In genomic region chr18:74734013-74734444, GRCh38 we compare ENCODE assay signal across 1 cellular context.
TF ChIP-seq lines count a peak whose summit lies in the region.

No MANE protein-coding gene starts in this region.

TF ChIP-seq in HepG2, 621 proteins besides CTCF, POLR2A, EP300 and RAD21 (continued from another document and continues in another):
- TF ChIP-seq ZNF609 (CRISPR knock-in tag; IDR thresholded peaks at IDR 0.05; ENCODE audit: borderline replicate concordance) = peak; percentile 53
- no peak for TF ChIP-seq ZNF546 (CRISPR knock-in tag; conservative IDR thresholded peaks at IDR 0.05)
- no peak for TF ChIP-seq ZSCAN12 (CRISPR knock-in tag; IDR thresholded peaks at IDR 0.05)
- TF ChIP-seq ZNF451 (CRISPR knock-in tag; IDR thresholded peaks at IDR 0.05) = no peak
- 0 out of 2 replicates have a peak, but pooled peaks have one; percentile 3 for TF ChIP-seq NR2F2 (IDR thresholded peaks at IDR 0.05; ENCODE audit: borderline replicate concordance, low read depth)
- TF ChIP-seq ZNF350 (CRISPR knock-in tag; IDR thresholded peaks at IDR 0.05; ENCODE audit: borderline replicate concordance, low read depth) = no peak
- 0 out of 2 replicates have a peak, but pooled peaks have one; percentile 36 for TF ChIP-seq HDAC1 (CRISPR knock-in tag; IDR thresholded peaks at IDR 0.05)
- peak; percentile 60; the same call in 1 of the 2 replicates for TF ChIP-seq MEF2D (CRISPR knock-in tag; IDR thresholded peaks at IDR 0.05)
- TF ChIP-seq KDM5A (IDR thresholded peaks at IDR 0.05; ENCODE audit: borderline replicate concordance, low read length) = peak; percentile 32; the same call in 1 of the 2 replicates
- TF ChIP-seq NR3C1 (CRISPR knock-in tag; IDR thresholded peaks at IDR 0.05) = no peak
- TF ChIP-seq ZNF605 (CRISPR knock-in tag; IDR thresholded peaks at IDR 0.05) = no peak
- peak; percentile 64; the same call in 1 of the 2 replicates for TF ChIP-seq ZNF710 (CRISPR knock-in tag; IDR thresholded peaks at IDR 0.05; ENCODE audit: borderline replicate concordance)
- 0 out of 2 replicates have a peak, but pooled peaks have one; percentile 42 for TF ChIP-seq HOXA9 (CRISPR knock-in tag; IDR thresholded peaks at IDR 0.05; ENCODE audit: borderline replicate concordance)
- TF ChIP-seq ELF1 (CRISPR knock-in tag; IDR thresholded peaks at IDR 0.05) = 0 out of 2 replicates have a peak, but pooled peaks have one; percentile 32
- no peak for TF ChIP-seq ZNF121 (CRISPR knock-in tag; IDR thresholded peaks at IDR 0.05)
- no peak for TF ChIP-seq ZNF768 (CRISPR knock-in tag; IDR thresholded peaks at IDR 0.05)
- no peak for TF ChIP-seq ZFP91 (CRISPR knock-in tag; IDR thresholded peaks at IDR 0.05; ENCODE audit: borderline replicate concordance)
- no peak for TF ChIP-seq ZNF547 (CRISPR knock-in tag; IDR thresholded peaks at IDR 0.05)
- TF ChIP-seq KAT8 (CRISPR knock-in tag; IDR thresholded peaks at IDR 0.05) = peak; percentile 30; the same call in 1 of the 2 replicates
- TF ChIP-seq UBTF (CRISPR knock-in tag; IDR thresholded peaks at IDR 0.05) = no peak; the same call in 1 of the 2 replicates
- TF ChIP-seq PBX2 (CRISPR knock-in tag; IDR thresholded peaks at IDR 0.05) = peak; percentile 86
- TF ChIP-seq PPARG (CRISPR knock-in tag; conservative IDR thresholded peaks at IDR 0.05) = peak; percentile 48; the same call in 1 of the 2 replicates
- TF ChIP-seq MTA1 (CRISPR knock-in tag; IDR thresholded peaks at IDR 0.05; ENCODE audit: borderline replicate concordance) = no peak; the same call in 1 of the 2 replicates
- no peak for TF ChIP-seq MAFK (conservative IDR thresholded peaks at IDR 0.05 in 1 of 2, IDR thresholded peaks at IDR 0.05 in 1 of 2; ENCODE audit: low read length in 2 of 2)
- no peak for TF ChIP-seq ZFP90 (CRISPR knock-in tag; IDR thresholded peaks at IDR 0.05; ENCODE audit: borderline replicate concordance)
- peak; percentile 60; the same call in 1 of the 2 replicates for TF ChIP-seq TARDBP (CRISPR knock-in tag; IDR thresholded peaks at IDR 0.05)
- TF ChIP-seq XRCC5 (optimal IDR thresholded peaks at IDR 0.05; ENCODE audit: low read length) = peak; percentile 23
- 0 out of 2 replicates have a peak, but pooled peaks have one; percentile 66 for TF ChIP-seq PAWR (CRISPR knock-in tag; IDR thresholded peaks at IDR 0.05; ENCODE audit: borderline replicate concordance)
- TF ChIP-seq ZUFSP (CRISPR knock-in tag; IDR thresholded peaks at IDR 0.05; ENCODE audit: borderline replicate concordance) = no peak
- TF ChIP-seq ATF3 (CRISPR knock-in tag; IDR thresholded peaks at IDR 0.05) = 0 out of 2 replicates have a peak, but pooled peaks have one; percentile 29
- TF ChIP-seq SNAI1 (CRISPR knock-in tag; IDR thresholded peaks at IDR 0.05; ENCODE audit: borderline replicate concordance) = no peak
- no peak for TF ChIP-seq SP1 (IDR thresholded peaks at IDR 0.05)
- TF ChIP-seq SP1 (CRISPR knock-in tag; IDR thresholded peaks at IDR 0.05) = no peak
- 0 out of 2 replicates have a peak, but pooled peaks have one; percentile 16 for TF ChIP-seq MAX (IDR thresholded peaks at IDR 0.05)
- TF ChIP-seq CBFB (CRISPR knock-in tag; IDR thresholded peaks at IDR 0.05) = no peak
- TF ChIP-seq ATF5 (CRISPR knock-in tag; IDR thresholded peaks at IDR 0.05; ENCODE audit: low read depth) = no peak
- TF ChIP-seq PRDM4 (CRISPR knock-in tag; IDR thresholded peaks at IDR 0.05; ENCODE audit: borderline replicate concordance) = no peak
- peak; percentile 73 for TF ChIP-seq FOXA3 (CRISPR knock-in tag; IDR thresholded peaks at IDR 0.05)
- no peak for TF ChIP-seq CCAR2 (optimal IDR thresholded peaks at IDR 0.05; ENCODE audit: low read depth, low read length)
- peak; percentile 16; the same call in 1 of the 2 replicates for TF ChIP-seq RFXAP (CRISPR knock-in tag; IDR thresholded peaks at IDR 0.05; ENCODE audit: borderline replicate concordance)
- 0 out of 2 replicates have a peak, but pooled peaks have one; percentile 50 for TF ChIP-seq ARNTL (CRISPR knock-in tag; IDR thresholded peaks at IDR 0.05)
- TF ChIP-seq MLX (CRISPR knock-in tag; IDR thresholded peaks at IDR 0.05) = 0 out of 2 replicates have a peak, but pooled peaks have one; percentile 62
- TF ChIP-seq ZNF33A (CRISPR knock-in tag; IDR thresholded peaks at IDR 0.05; ENCODE audit: borderline replicate concordance) = no peak
- TF ChIP-seq NR1H2 (CRISPR knock-in tag; IDR thresholded peaks at IDR 0.05; ENCODE audit: borderline replicate concordance, low read depth) = no peak
